2 cellular contexts compared by ENCODE assay signal in the genomic region with DNA sequence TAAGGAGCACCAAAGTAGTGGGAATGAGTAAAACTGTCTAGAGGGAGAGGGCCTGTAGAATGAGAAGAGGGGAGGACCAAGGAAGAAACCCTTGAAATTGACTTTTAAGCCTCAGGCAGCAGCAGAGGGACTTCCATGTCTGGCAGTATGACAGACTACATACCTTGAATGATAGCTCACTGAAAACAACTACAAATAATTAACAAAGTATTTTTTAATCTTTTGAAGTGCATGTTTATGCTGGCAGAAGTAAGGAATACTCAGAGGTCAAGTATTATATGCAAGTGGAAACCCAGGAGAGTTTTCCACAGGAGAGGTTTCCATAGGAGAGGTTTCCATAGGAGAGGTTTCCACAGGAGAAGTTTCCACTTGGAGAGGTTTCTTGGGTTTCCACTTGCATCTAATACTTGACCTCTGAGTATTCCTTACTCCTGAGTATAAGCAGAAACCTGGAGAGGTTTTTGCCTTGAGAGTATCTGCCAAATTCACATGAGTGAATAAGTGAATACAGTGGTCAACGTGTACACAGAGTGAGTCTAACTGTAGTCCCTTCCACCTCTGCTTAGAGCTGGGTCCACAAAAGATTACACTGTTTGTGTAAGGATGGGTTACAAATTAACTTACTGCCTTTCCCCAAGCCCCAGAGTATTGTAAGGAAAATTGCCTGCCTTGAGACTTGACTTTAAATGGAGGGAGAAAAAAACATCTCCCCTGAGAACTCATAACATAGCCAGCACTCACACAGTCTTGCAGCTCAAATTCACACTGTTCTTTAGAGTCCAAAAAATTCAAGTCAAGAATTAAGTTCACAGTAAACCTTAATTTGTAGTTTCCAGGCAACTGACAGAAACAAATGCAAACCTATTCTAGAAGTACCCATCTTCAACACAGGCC.
TF ChIP-seq lines count a peak whose summit lies in the region.

No MANE protein-coding gene starts in this region.

TF ChIP-seq in A549, 52 proteins besides CTCF, POLR2A, EP300 and RAD21 (continued from another document):
- TF ChIP-seq, protein P1, sequence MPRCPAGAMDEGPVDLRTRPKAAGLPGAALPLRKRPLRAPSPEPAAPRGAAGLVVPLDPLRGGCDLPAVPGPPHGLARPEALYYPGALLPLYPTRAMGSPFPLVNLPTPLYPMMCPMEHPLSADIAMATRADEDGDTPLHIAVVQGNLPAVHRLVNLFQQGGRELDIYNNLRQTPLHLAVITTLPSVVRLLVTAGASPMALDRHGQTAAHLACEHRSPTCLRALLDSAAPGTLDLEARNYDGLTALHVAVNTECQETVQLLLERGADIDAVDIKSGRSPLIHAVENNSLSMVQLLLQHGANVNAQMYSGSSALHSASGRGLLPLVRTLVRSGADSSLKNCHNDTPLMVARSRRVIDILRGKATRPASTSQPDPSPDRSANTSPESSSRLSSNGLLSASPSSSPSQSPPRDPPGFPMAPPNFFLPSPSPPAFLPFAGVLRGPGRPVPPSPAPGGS (IDR thresholded peaks at IDR 0.05): no peak
- TF ChIP-seq RFX5 (IDR thresholded peaks at IDR 0.05) (no peak), EHF (CRISPR knock-in tag; IDR thresholded peaks at IDR 0.05) (no peak), FOXS1 (CRISPR knock-in tag; IDR thresholded peaks at IDR 0.05) (no peak), JUN (IDR thresholded peaks at IDR 0.05) (no peak), POLR2AphosphoS2 (conservative IDR thresholded peaks at IDR 0.05; ENCODE audit: low read length) (no peak), NPAS2 (CRISPR knock-in tag; IDR thresholded peaks at IDR 0.05; ENCODE audit: borderline replicate concordance) (no peak), HOXB13 (CRISPR knock-in tag; IDR thresholded peaks at IDR 0.05; ENCODE audit: low read depth) (no peak), JUNB (IDR thresholded peaks at IDR 0.05) (no peak), ZNF302 (CRISPR knock-in tag; IDR thresholded peaks at IDR 0.05) (no peak), SREBF2 (IDR thresholded peaks at IDR 0.05) (no peak), KDM5A (IDR thresholded peaks at IDR 0.05) (no peak)
- TF ChIP-seq, protein P2, sequence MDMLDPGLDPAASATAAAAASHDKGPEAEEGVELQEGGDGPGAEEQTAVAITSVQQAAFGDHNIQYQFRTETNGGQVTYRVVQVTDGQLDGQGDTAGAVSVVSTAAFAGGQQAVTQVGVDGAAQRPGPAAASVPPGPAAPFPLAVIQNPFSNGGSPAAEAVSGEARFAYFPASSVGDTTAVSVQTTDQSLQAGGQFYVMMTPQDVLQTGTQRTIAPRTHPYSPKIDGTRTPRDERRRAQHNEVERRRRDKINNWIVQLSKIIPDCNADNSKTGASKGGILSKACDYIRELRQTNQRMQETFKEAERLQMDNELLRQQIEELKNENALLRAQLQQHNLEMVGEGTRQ (IDR thresholded peaks at IDR 0.05): no peak
- TF ChIP-seq, protein P3, sequence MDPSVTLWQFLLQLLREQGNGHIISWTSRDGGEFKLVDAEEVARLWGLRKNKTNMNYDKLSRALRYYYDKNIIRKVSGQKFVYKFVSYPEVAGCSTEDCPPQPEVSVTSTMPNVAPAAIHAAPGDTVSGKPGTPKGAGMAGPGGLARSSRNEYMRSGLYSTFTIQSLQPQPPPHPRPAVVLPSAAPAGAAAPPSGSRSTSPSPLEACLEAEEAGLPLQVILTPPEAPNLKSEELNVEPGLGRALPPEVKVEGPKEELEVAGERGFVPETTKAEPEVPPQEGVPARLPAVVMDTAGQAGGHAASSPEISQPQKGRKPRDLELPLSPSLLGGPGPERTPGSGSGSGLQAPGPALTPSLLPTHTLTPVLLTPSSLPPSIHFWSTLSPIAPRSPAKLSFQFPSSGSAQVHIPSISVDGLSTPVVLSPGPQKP (IDR thresholded peaks at IDR 0.05; ENCODE audit: low read depth, low read length): no peak
- TF ChIP-seq, protein P4, sequence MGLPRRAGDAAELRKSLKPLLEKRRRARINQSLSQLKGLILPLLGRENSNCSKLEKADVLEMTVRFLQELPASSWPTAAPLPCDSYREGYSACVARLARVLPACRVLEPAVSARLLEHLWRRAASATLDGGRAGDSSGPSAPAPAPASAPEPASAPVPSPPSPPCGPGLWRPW (IDR thresholded peaks at IDR 0.05): no peak
TF ChIP-seq in A549: peak in this region for 0.

TF ChIP-seq in liver, 16 proteins besides CTCF, POLR2A, EP300 and RAD21 (continued from another document):
- TF ChIP-seq YY1 (IDR thresholded peaks at IDR 0.05) (peak; percentile 35), HNF4A (conservative IDR thresholded peaks at IDR 0.05) (peak; percentile 58 to 60), GABPA (IDR thresholded peaks at IDR 0.05 in 1 of 2, conservative IDR thresholded peaks at IDR 0.05 in 1 of 2) (no peak), JUND (IDR thresholded peaks at IDR 0.05) (peak; percentile 11 to 37), RXRA (IDR thresholded peaks at IDR 0.05) (peak; percentile 40 to 50), FOXA2 (IDR thresholded peaks at IDR 0.05) (no peak), SP1 (IDR thresholded peaks at IDR 0.05) (peak; percentile 65)
- TF ChIP-seq, protein P5, sequence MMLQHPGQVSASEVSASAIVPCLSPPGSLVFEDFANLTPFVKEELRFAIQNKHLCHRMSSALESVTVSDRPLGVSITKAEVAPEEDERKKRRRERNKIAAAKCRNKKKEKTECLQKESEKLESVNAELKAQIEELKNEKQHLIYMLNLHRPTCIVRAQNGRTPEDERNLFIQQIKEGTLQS (IDR thresholded peaks at IDR 0.05): no peak
- TF ChIP-seq, protein P6, sequence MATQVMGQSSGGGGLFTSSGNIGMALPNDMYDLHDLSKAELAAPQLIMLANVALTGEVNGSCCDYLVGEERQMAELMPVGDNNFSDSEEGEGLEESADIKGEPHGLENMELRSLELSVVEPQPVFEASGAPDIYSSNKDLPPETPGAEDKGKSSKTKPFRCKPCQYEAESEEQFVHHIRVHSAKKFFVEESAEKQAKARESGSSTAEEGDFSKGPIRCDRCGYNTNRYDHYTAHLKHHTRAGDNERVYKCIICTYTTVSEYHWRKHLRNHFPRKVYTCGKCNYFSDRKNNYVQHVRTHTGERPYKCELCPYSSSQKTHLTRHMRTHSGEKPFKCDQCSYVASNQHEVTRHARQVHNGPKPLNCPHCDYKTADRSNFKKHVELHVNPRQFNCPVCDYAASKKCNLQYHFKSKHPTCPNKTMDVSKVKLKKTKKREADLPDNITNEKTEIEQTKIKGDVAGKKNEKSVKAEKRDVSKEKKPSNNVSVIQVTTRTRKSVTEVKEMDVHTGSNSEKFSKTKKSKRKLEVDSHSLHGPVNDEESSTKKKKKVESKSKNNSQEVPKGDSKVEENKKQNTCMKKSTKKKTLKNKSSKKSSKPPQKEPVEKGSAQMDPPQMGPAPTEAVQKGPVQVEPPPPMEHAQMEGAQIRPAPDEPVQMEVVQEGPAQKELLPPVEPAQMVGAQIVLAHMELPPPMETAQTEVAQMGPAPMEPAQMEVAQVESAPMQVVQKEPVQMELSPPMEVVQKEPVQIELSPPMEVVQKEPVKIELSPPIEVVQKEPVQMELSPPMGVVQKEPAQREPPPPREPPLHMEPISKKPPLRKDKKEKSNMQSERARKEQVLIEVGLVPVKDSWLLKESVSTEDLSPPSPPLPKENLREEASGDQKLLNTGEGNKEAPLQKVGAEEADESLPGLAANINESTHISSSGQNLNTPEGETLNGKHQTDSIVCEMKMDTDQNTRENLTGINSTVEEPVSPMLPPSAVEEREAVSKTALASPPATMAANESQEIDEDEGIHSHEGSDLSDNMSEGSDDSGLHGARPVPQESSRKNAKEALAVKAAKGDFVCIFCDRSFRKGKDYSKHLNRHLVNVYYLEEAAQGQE (IDR thresholded peaks at IDR 0.05): peak; percentile 47
